ENCODE assay signal across 1 cellular context in genomic region chr14:23639048-23639890, GRCh38.
TF ChIP-seq lines count a peak whose summit lies in the region.

No MANE protein-coding gene starts in this region.

TF ChIP-seq in HepG2, 621 proteins besides CTCF, POLR2A, EP300 and RAD21 (continued from another document and continues in another):
- TF ChIP-seq, protein P1, sequence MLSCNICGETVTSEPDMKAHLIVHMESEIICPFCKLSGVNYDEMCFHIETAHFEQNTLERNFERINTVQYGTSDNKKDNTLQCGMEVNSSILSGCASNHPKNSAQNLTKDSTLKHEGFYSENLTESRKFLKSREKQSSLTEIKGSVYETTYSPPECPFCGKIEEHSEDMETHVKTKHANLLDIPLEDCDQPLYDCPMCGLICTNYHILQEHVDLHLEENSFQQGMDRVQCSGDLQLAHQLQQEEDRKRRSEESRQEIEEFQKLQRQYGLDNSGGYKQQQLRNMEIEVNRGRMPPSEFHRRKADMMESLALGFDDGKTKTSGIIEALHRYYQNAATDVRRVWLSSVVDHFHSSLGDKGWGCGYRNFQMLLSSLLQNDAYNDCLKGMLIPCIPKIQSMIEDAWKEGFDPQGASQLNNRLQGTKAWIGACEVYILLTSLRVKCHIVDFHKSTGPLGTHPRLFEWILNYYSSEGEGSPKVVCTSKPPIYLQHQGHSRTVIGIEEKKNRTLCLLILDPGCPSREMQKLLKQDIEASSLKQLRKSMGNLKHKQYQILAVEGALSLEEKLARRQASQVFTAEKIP (CRISPR knock-in tag; IDR thresholded peaks at IDR 0.05; ENCODE audit: borderline replicate concordance): no peak
- TF ChIP-seq IRF2 (CRISPR knock-in tag; IDR thresholded peaks at IDR 0.05) (0 out of 2 replicates have a peak, but pooled peaks have one; percentile 46), NFIB (CRISPR knock-in tag; IDR thresholded peaks at IDR 0.05; ENCODE audit: borderline replicate concordance) (no peak), TERF1 (CRISPR knock-in tag; IDR thresholded peaks at IDR 0.05) (no peak), ZNF121 (CRISPR knock-in tag; IDR thresholded peaks at IDR 0.05) (no peak), ZNF414 (CRISPR knock-in tag; IDR thresholded peaks at IDR 0.05) (peak; percentile 99), ZNF550 (CRISPR knock-in tag; IDR thresholded peaks at IDR 0.05; ENCODE audit: borderline replicate concordance) (no peak; the same call in 1 of the 2 replicates), SIN3A (IDR thresholded peaks at IDR 0.05; ENCODE audit: borderline replicate concordance, low read depth, low read length) (no peak), GATAD2A (CRISPR knock-in tag; IDR thresholded peaks at IDR 0.05) (peak; percentile 68; the same call in 1 of the 2 replicates), RFX1 (IDR thresholded peaks at IDR 0.05) (no peak; the same call in 1 of the 2 replicates), DZIP1 (CRISPR knock-in tag; IDR thresholded peaks at IDR 0.05) (no peak), ARID2 (CRISPR knock-in tag; IDR thresholded peaks at IDR 0.05; ENCODE audit: borderline replicate concordance) (no peak; the same call in 1 of the 2 replicates), ZNF142 (CRISPR knock-in tag; IDR thresholded peaks at IDR 0.05) (no peak), ZSCAN12 (CRISPR knock-in tag; IDR thresholded peaks at IDR 0.05) (no peak), MAFK (conservative IDR thresholded peaks at IDR 0.05 in 1 of 2, IDR thresholded peaks at IDR 0.05 in 1 of 2; ENCODE audit: low read length in 2 of 2) (no peak), AGO1 (IDR thresholded peaks at IDR 0.05; ENCODE audit: low read depth, low read length, poor library complexity, severe bottlenecking) (peak; percentile 100), ZBTB2 (CRISPR knock-in tag; IDR thresholded peaks at IDR 0.05; ENCODE audit: low read depth) (no peak), ZNF3 (CRISPR knock-in tag; IDR thresholded peaks at IDR 0.05) (0 out of 2 replicates have a peak, but pooled peaks have one; percentile 7), SYNCRIP (IDR thresholded peaks at IDR 0.05; ENCODE audit: insufficient read depth, low read depth, low read length) (no peak), ZMAT3 (CRISPR knock-in tag; conservative IDR thresholded peaks at IDR 0.05) (peak; percentile 97), ZNF841 (CRISPR knock-in tag; IDR thresholded peaks at IDR 0.05; ENCODE audit: borderline replicate concordance) (no peak), ZFP36 (IDR thresholded peaks at IDR 0.05; ENCODE audit: borderline replicate concordance, low read depth, low read length, partially characterized antibody) (no peak), POLR2AphosphoS5 (IDR thresholded peaks at IDR 0.05; ENCODE audit: low read depth, low read length) (peak; percentile 54), ZFP82 (CRISPR knock-in tag; IDR thresholded peaks at IDR 0.05; ENCODE audit: borderline replicate concordance) (no peak), ZNF564 (CRISPR knock-in tag; IDR thresholded peaks at IDR 0.05) (no peak), MLX (CRISPR knock-in tag; IDR thresholded peaks at IDR 0.05) (peak; percentile 87; the same call in 1 of the 2 replicates), GABPB1 (CRISPR knock-in tag; IDR thresholded peaks at IDR 0.05) (peak; percentile 95), CSRNP2 (CRISPR knock-in tag; conservative IDR thresholded peaks at IDR 0.05; ENCODE audit: low read depth) (no peak), ZNF615 (CRISPR knock-in tag; IDR thresholded peaks at IDR 0.05; ENCODE audit: borderline replicate concordance) (no peak), POGZ (CRISPR knock-in tag; IDR thresholded peaks at IDR 0.05) (no peak), ZSCAN21 (CRISPR knock-in tag; IDR thresholded peaks at IDR 0.05; ENCODE audit: borderline replicate concordance) (no peak), CBX2 (IDR thresholded peaks at IDR 0.05; ENCODE audit: low read depth, low read length) (no peak), CBX2 (CRISPR knock-in tag; IDR thresholded peaks at IDR 0.05; ENCODE audit: low read depth) (0 out of 2 replicates have a peak, but pooled peaks have one; percentile 77), PCBP2 (optimal IDR thresholded peaks at IDR 0.05; ENCODE audit: low read depth, low read length, poor library complexity, severe bottlenecking) (peak; percentile 70), HES4 (CRISPR knock-in tag; IDR thresholded peaks at IDR 0.05; ENCODE audit: borderline replicate concordance) (no peak), ZFX (CRISPR knock-in tag; IDR thresholded peaks at IDR 0.05; ENCODE audit: low read depth) (peak; percentile 83), ARNTL (CRISPR knock-in tag; IDR thresholded peaks at IDR 0.05) (peak; percentile 94), CREB3 (CRISPR knock-in tag; IDR thresholded peaks at IDR 0.05) (no peak)
- TF ChIP-seq, protein P2, sequence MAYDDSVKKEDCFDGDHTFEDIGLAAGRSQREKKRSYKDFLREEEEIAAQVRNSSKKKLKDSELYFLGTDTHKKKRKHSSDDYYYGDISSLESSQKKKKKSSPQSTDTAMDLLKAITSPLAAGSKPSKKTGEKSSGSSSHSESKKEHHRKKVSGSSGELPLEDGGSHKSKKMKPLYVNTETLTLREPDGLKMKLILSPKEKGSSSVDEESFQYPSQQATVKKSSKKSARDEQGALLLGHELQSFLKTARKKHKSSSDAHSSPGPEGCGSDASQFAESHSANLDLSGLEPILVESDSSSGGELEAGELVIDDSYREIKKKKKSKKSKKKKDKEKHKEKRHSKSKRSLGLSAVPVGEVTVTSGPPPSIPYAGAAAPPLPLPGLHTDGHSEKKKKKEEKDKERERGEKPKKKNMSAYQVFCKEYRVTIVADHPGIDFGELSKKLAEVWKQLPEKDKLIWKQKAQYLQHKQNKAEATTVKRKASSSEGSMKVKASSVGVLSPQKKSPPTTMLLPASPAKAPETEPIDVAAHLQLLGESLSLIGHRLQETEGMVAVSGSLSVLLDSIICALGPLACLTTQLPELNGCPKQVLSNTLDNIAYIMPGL (CRISPR knock-in tag; IDR thresholded peaks at IDR 0.05; ENCODE audit: borderline replicate concordance in 1 of 2, low read depth in 1 of 2): peak; percentile 76 to 93
- TF ChIP-seq, protein P3, sequence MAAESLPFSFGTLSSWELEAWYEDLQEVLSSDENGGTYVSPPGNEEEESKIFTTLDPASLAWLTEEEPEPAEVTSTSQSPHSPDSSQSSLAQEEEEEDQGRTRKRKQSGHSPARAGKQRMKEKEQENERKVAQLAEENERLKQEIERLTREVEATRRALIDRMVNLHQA (CRISPR knock-in tag; IDR thresholded peaks at IDR 0.05): no peak; the same call in 1 of the 2 replicates
